ENCODE assay signal across 14 cellular contexts in genomic region chr19:56660381-56661105, GRCh38. TPM values are rescaled to one million over a fixed set of nuclear protein-coding genes. Genes with fewer than 3 reads are reported as not detected.
DNase-seq lines count a peak whose midpoint lies in the region; ATAC-seq and TF ChIP-seq lines count a peak whose summit lies in the region.
"Had no signal": no experiment of that assay in that cellular context is flagged by ENCODE, and none has a peak within 500 bp of the region (broad histone marks: within the 10 kb centered on the region; RNA-seq: fewer than 3 reads in every experiment).

No MANE protein-coding gene starts in this region.

- 33% methylated on average over 8 of the region's 32 CpGs for WGBS in esophagus muscularis mucosa

- H3K27ac Mint-ChIP-seq in activated CD4-positive, alpha-beta memory T cell treated with anti-CD3 and anti-CD28 coated beads for 36 hours: no peak overlapping the region
- no peak overlapping the region for H3K27ac Mint-ChIP-seq in osteocyte (ENCODE audit: unreplicated experiment)
- no peak overlapping the region for H3K27ac Mint-ChIP-seq in glutamatergic neuron (ENCODE audit: unreplicated experiment)

- H3K9me3 ChIP-seq in DOHH2 (ENCODE audit: control insufficient read depth, insufficient read depth, low read length) (peaks cover 22% of the 10 kb centered on the region; the same call in 1 of the 2 replicates), MM.1S (replicated peaks; ENCODE audit: insufficient read depth, low read length) (no peaks in the 10 kb centered on the region), esophagus muscularis mucosa (peaks cover 0 to 5% (median 0%) of the 10 kb centered on the region in 4 donors), ascending aorta (peaks cover 0 to 14% of the 10 kb centered on the region in 2 donors)

- no peak for TF ChIP-seq POLR2A in esophagus muscularis mucosa (IDR thresholded peaks at IDR 0.05; ENCODE audit: low read depth)

- H3K9me3 Mint-ChIP-seq in activated CD4-positive, alpha-beta memory T cell treated with anti-CD3 and anti-CD28 coated beads for 36 hours: peaks cover 46% of the 10 kb centered on the region
- H3K9me3 Mint-ChIP-seq in osteocyte (ENCODE audit: unreplicated experiment) (peaks cover 15% of the 10 kb centered on the region), glutamatergic neuron (ENCODE audit: unreplicated experiment) (peaks cover 9% of the 10 kb centered on the region)

- H3K79me2 ChIP-seq in DOHH2 (ENCODE audit: control insufficient read depth, low read length): no peaks in the 10 kb centered on the region
- no peaks in the 10 kb centered on the region for H3K79me2 ChIP-seq in MM.1S (ENCODE audit: low read length)

- no peak overlapping the region for H3K4me3 ChIP-seq in DOHH2 (ENCODE audit: low read length)
- H3K4me3 ChIP-seq in MM.1S (ENCODE audit: low read length): no peak overlapping the region
- H3K4me3 ChIP-seq in esophagus muscularis mucosa: peak overlapping the region; percentile 15 to 36 (median 27)
- peak overlapping the region in 1 of 2 donors; percentile 34 for H3K4me3 ChIP-seq in ascending aorta

- no peaks in the 10 kb centered on the region for H3F3A ChIP-seq in DOHH2 (ENCODE audit: control insufficient read depth, insufficient read depth)
- no peaks in the 10 kb centered on the region for H3F3A ChIP-seq in MM.1S (ENCODE audit: insufficient read depth, low read length)

- TF ChIP-seq CTCF in DOHH2 (IDR thresholded peaks at IDR 0.05; ENCODE audit: low read depth, low read length, poor library complexity, severe bottlenecking) (peak; percentile 19), MM.1S (IDR thresholded peaks at IDR 0.05; ENCODE audit: low read length) (0 out of 2 replicates have a peak, but pooled peaks have one; percentile 7), esophagus muscularis mucosa (IDR thresholded peaks at IDR 0.05) (peak; percentile 26 to 57 (median 39)), omental fat pad (IDR thresholded peaks at IDR 0.05) (no peak), ascending aorta (IDR thresholded peaks at IDR 0.05) (peak in 1 of 3 experiments; percentile 16), osteocyte (IDR thresholded peaks at IDR 0.05) (no peak), glutamatergic neuron (IDR thresholded peaks at IDR 0.05; ENCODE audit: partially characterized antibody, unreplicated experiment) (no peak)

- no peaks in the 10 kb centered on the region for H3K36me3 ChIP-seq in DOHH2 (ENCODE audit: control insufficient read depth, low read length)
- no peaks in the 10 kb centered on the region for H3K36me3 ChIP-seq in MM.1S (replicated peaks; ENCODE audit: insufficient read depth, low read length)
- H3K36me3 ChIP-seq in esophagus muscularis mucosa: peaks cover 13 to 35% (median 25%) of the 10 kb centered on the region in 4 donors
- H3K36me3 ChIP-seq in ascending aorta: peaks cover 7 to 18% of the 10 kb centered on the region in 2 donors

- intact Hi-C loops in esophagus muscularis mucosa (cut with DNase I): no loop called here
- intact Hi-C loops in activated CD4-positive, alpha-beta memory T cell treated with anti-CD3 and anti-CD28 coated beads for 36 hours (cut with micrococcal nuclease): no loop called here
- intact Hi-C loops in ascending aorta (cut with DNase I): no loop called here

- no peak overlapping the region for H3K9ac ChIP-seq in MM.1S (ENCODE audit: low read length)
- H3K9ac ChIP-seq: KMS-11 had no signal

- DNase-seq in MM.1S: no peak
- DNase-seq in esophagus muscularis mucosa (ENCODE audit: extremely low spot score): no peak
- no peak for DNase-seq in omental fat pad (ENCODE audit: low spot score)
- DNase-seq in activated CD4-positive, alpha-beta memory T cell treated with anti-CD3 and anti-CD28 coated beads for 36 hours: no peak
- DNase-seq in ascending aorta (ENCODE audit: low spot score in 2 of 2): no peak
- no peak for DNase-seq in osteocyte (ENCODE audit: extremely low spot score, unreplicated experiment)
- no peak for DNase-seq in glutamatergic neuron
- DNase-seq: DMS79, NCI-H446 treated with DMSO at 0.1 percent for 48 hours, SW 1271 had no signal

- H3K9me2 ChIP-seq in DOHH2 (replicated peaks; ENCODE audit: control insufficient read depth, low read length) (no peaks in the 10 kb centered on the region), MM.1S (replicated peaks; ENCODE audit: insufficient read depth, low read length) (no peaks in the 10 kb centered on the region)

- H3K27ac ChIP-seq in DOHH2 (ENCODE audit: low read depth, low read length): no peak overlapping the region
- H3K27ac ChIP-seq in MM.1S (ENCODE audit: low read length): no peak overlapping the region
- peak overlapping the region in 1 of 4 donors; percentile 8 for H3K27ac ChIP-seq in esophagus muscularis mucosa (replicated peaks in 1 of 4)
- H3K27ac ChIP-seq in ascending aorta: no peak overlapping the region
- H3K27ac ChIP-seq: KMS-11 had no signal

- no peak overlapping the region for H3K4me3 Mint-ChIP-seq in activated CD4-positive, alpha-beta memory T cell treated with anti-CD3 and anti-CD28 coated beads for 36 hours
- no peak overlapping the region for H3K4me3 Mint-ChIP-seq in osteocyte (ENCODE audit: unreplicated experiment)
- no peak overlapping the region for H3K4me3 Mint-ChIP-seq in glutamatergic neuron (ENCODE audit: unreplicated experiment)

- peak; percentile 70 for ATAC-seq in omental fat pad (ENCODE audit: low FRiP score)

- TF ChIP-seq EP300 in esophagus muscularis mucosa (IDR thresholded peaks at IDR 0.05): no peak

- POLR2A ChIA-PET in activated CD4-positive, alpha-beta memory T cell treated with anti-CD3 and anti-CD28 coated beads for 36 hours (lab: Charles Lee): no interaction called here

- H3K4me2 ChIP-seq in DOHH2 (ENCODE audit: low read length) (no peak overlapping the region), MM.1S (ENCODE audit: low read depth, low read length) (no peak overlapping the region)
- H3K4me2 ChIP-seq: KMS-11 had no signal

- no peaks in the 10 kb centered on the region for H3K4me1 ChIP-seq in DOHH2 (ENCODE audit: control insufficient read depth, low read length)
- H3K4me1 ChIP-seq in MM.1S (ENCODE audit: low read length): no peaks in the 10 kb centered on the region
- H3K4me1 ChIP-seq in esophagus muscularis mucosa: peaks cover 0 to 9% (median 9%) of the 10 kb centered on the region in 4 donors
- H3K4me1 ChIP-seq in ascending aorta: no peaks in the 10 kb centered on the region

- H3K27me3 ChIP-seq in DOHH2 (ENCODE audit: control insufficient read depth, low read length): no peaks in the 10 kb centered on the region
- H3K27me3 ChIP-seq in MM.1S (replicated peaks; ENCODE audit: insufficient read depth, low read length): no peaks in the 10 kb centered on the region
- H3K27me3 ChIP-seq in esophagus muscularis mucosa: no peaks in the 10 kb centered on the region
- no peaks in the 10 kb centered on the region for H3K27me3 ChIP-seq in ascending aorta

- H3K4me1 Mint-ChIP-seq in activated CD4-positive, alpha-beta memory T cell treated with anti-CD3 and anti-CD28 coated beads for 36 hours (ENCODE audit: low read depth): no peaks in the 10 kb centered on the region
- no peaks in the 10 kb centered on the region for H3K4me1 Mint-ChIP-seq in osteocyte (ENCODE audit: unreplicated experiment)
- H3K4me1 Mint-ChIP-seq in glutamatergic neuron (ENCODE audit: low read depth, unreplicated experiment): no peaks in the 10 kb centered on the region

- CTCF ChIA-PET in activated CD4-positive, alpha-beta memory T cell treated with anti-CD3 and anti-CD28 coated beads for 36 hours (lab: Charles Lee): interaction anchor here (0.7 kb wide), 1 partner anchor 1543 kb away, joined by 3 read pairs; the partner anchor contains the start of gene PPP1R12C

- no peaks in the 10 kb centered on the region for H3K27me3 Mint-ChIP-seq in activated CD4-positive, alpha-beta memory T cell treated with anti-CD3 and anti-CD28 coated beads for 36 hours
- H3K27me3 Mint-ChIP-seq in osteocyte (ENCODE audit: unreplicated experiment) (no peaks in the 10 kb centered on the region), glutamatergic neuron (ENCODE audit: unreplicated experiment) (peaks cover 2% of the 10 kb centered on the region)

- no peak overlapping the region for H2AFZ ChIP-seq in MM.1S (ENCODE audit: low read length)

- H4K20me1 ChIP-seq in DOHH2 (ENCODE audit: control insufficient read depth, insufficient read depth, low read depth, low read length): no peaks in the 10 kb centered on the region
- H4K20me1 ChIP-seq in MM.1S (ENCODE audit: insufficient read depth, low read length): no peaks in the 10 kb centered on the region

- H3K36me3 Mint-ChIP-seq in activated CD4-positive, alpha-beta memory T cell treated with anti-CD3 and anti-CD28 coated beads for 36 hours: peaks cover 27% of the 10 kb centered on the region
- H3K36me3 Mint-ChIP-seq in osteocyte (ENCODE audit: unreplicated experiment) (peaks cover 2% of the 10 kb centered on the region), glutamatergic neuron (ENCODE audit: unreplicated experiment) (peaks cover 6% of the 10 kb centered on the region)

RNA-seq across cellular contexts. Expression of gene ZNF835, which starts 11.0 kb away (rescaled TPM):
- total RNA-seq in esophagus muscularis mucosa: 10 to 100 TPM in 1 of 4 donors, 1 to 10 TPM in 3; 3.0 to 11.4 (median 6.7) TPM
- 1 to 10 TPM; 3.5 to 8.1 (median 5.9) TPM for total RNA-seq in omental fat pad
- 1 to 10 TPM in 1 of 2 experiments, under 1 TPM in 1; 0.97 to 2.2 TPM for total RNA-seq in activated CD4-positive, alpha-beta memory T cell treated with anti-CD3 and anti-CD28 coated beads for 36 hours
- 4.0 TPM for total RNA-seq in ascending aorta
- total RNA-seq in osteocyte: not detected in 2 replicates
- 2.7 TPM for total RNA-seq in glutamatergic neuron (ENCODE audit: unreplicated experiment)

RNA-seq across cellular contexts. Expression of gene SMIM17, which starts 17.6 kb away (rescaled TPM):
- under 1 TPM in 1 of 4 donors, not detected in 3; 0.65 TPM for total RNA-seq in esophagus muscularis mucosa
- total RNA-seq in omental fat pad: under 1 TPM in 2 of 4 donors, not detected in 2; 0.37 to 0.48 TPM
- total RNA-seq in activated CD4-positive, alpha-beta memory T cell treated with anti-CD3 and anti-CD28 coated beads for 36 hours: not detected
- not detected for total RNA-seq in ascending aorta
- total RNA-seq in osteocyte: 0.32 and 0.57 TPM in 2 replicates
- 2.7 TPM for total RNA-seq in glutamatergic neuron (ENCODE audit: unreplicated experiment)
- total RNA-seq: activated CD8-positive, alpha-beta memory T cell treated with anti-CD3 and anti-CD28 coated beads for 36 hours; mononuclear cell had no signal

Comparison
In these comparisons a context has a peak if more than half of its experiments do, and no peak if none do; other contexts are left out.
1. H3K4me3 ChIP-seq: peak in esophagus muscularis mucosa (4 of 4); none in DOHH2 (single experiment) and MM.1S (single experiment).
2. CTCF ChIP-seq: peak in DOHH2 (single experiment), MM.1S (single experiment) and esophagus muscularis mucosa (3 of 3); none in omental fat pad (0 of 3), osteocyte (single experiment) and glutamatergic neuron (single experiment).